1 cellular context compared by ENCODE assay signal in genomic region chr4:40057540-40058091, GRCh38.
TF ChIP-seq lines count a peak whose summit lies in the region.

No MANE protein-coding gene starts in this region.

TF ChIP-seq in WTC11, 78 proteins besides CTCF, POLR2A, EP300 and RAD21 (continued from another document):
- TF ChIP-seq ZNF532 (CRISPR knock-in tag; IDR thresholded peaks at IDR 0.05; ENCODE audit: borderline replicate concordance) (peak; percentile 48; the same call in 1 of the 2 replicates), ETV6 (CRISPR knock-in tag; IDR thresholded peaks at IDR 0.05) (no peak), ATF6 (CRISPR knock-in tag; IDR thresholded peaks at IDR 0.05) (no peak), KAT7 (CRISPR knock-in tag; IDR thresholded peaks at IDR 0.05; ENCODE audit: borderline replicate concordance) (no peak), NFYB (CRISPR knock-in tag; conservative IDR thresholded peaks at IDR 0.05; ENCODE audit: low read depth) (peak; percentile 68), ZNF121 (CRISPR knock-in tag; IDR thresholded peaks at IDR 0.05) (no peak), ATF1 (CRISPR knock-in tag; IDR thresholded peaks at IDR 0.05) (no peak), E2F5 (CRISPR knock-in tag; IDR thresholded peaks at IDR 0.05) (no peak), STAT6 (CRISPR knock-in tag; conservative IDR thresholded peaks at IDR 0.05; ENCODE audit: low read depth) (no peak), HMGA2 (CRISPR knock-in tag; IDR thresholded peaks at IDR 0.05) (0 out of 2 replicates have a peak, but pooled peaks have one; percentile 23), MYBL2 (CRISPR knock-in tag; IDR thresholded peaks at IDR 0.05) (0 out of 2 replicates have a peak, but pooled peaks have one; percentile 2), AR (CRISPR knock-in tag; IDR thresholded peaks at IDR 0.05) (no peak), GABPB1 (CRISPR knock-in tag; IDR thresholded peaks at IDR 0.05) (no peak)
